In the genomic region with DNA sequence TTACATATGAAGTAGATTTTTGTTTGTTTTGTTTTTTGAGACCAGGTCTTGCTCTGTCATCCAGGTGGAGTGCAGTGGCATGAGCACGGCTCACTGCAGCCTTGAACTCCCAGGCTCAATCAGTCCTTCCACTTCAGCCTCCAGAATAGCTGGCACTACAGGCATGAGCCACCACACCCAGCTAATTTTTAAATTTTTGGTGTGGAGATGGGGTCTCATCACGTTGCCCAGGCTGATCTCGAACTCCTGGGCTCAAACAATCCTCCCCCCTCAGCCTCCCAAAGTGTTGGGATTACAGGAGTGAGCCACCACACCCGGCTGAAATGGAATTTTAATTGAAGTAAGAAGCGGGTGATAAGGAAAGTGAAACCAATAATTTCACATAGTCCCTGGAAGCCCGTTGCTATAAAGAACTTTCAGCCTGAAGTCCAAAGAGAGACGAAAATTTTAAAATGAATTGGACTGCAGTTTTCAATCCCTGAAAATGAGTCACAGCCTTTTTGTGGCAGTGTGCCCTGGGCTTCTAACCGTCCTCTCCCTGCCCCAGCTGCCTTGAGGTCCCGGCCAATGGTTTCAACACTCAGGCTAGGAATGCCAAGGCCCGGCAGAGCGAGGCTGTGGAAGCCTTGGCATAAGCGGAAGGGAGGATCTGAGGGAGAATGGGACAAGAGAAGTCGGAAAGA, we compare ENCODE assay signal across 9 cellular contexts. TPM values are rescaled to one million over a fixed set of nuclear protein-coding genes. Genes with fewer than 3 reads are reported as not detected.
DNase-seq lines count a peak whose midpoint lies in the region; ATAC-seq and TF ChIP-seq lines count a peak whose summit lies in the region.
"Had no signal": no experiment of that assay in that cellular context is flagged by ENCODE, and none has a peak within 500 bp of the region (broad histone marks: within the 10 kb centered on the region; RNA-seq: fewer than 3 reads in every experiment).

No MANE protein-coding gene starts in this region.

- H3K4me1 Mint-ChIP-seq in osteocyte (ENCODE audit: unreplicated experiment): peaks cover 39% of the 10 kb centered on the region
- peaks cover 14% of the 10 kb centered on the region for H3K4me1 Mint-ChIP-seq in activated CD4-positive, alpha-beta T cell treated with anti-CD3 and anti-CD28 coated beads, Interleukin-2, amount 10 ng/mL, durations not matched to agents 7 days and 5 days

- H3K27me3 Mint-ChIP-seq in osteocyte (ENCODE audit: unreplicated experiment): peaks cover 2% of the 10 kb centered on the region
- H3K27me3 Mint-ChIP-seq in activated CD4-positive, alpha-beta T cell treated with anti-CD3 and anti-CD28 coated beads, Interleukin-2, amount 10 ng/mL, durations not matched to agents 7 days and 5 days: peaks cover 21% of the 10 kb centered on the region

- in situ Hi-C loops in Panc1 (cut with HindIII; ENCODE audit: low pct_unique_long_range_greater_than_20kb, low sequenced_read_pairs): no loop called here

- peak overlapping the region; percentile 46 for H3K4me3 Mint-ChIP-seq in osteocyte (ENCODE audit: unreplicated experiment)
- H3K4me3 Mint-ChIP-seq in activated CD4-positive, alpha-beta T cell treated with anti-CD3 and anti-CD28 coated beads, Interleukin-2, amount 10 ng/mL, durations not matched to agents 7 days and 5 days: no peak overlapping the region
- H3K4me3 Mint-ChIP-seq: activated CD8-positive, alpha-beta T cell treated with anti-CD3 and anti-CD28 coated beads, Interleukin-2, amount 10 ng/mL, durations not matched to agents 7 days and 5 days had no signal

- H3K36me3 Mint-ChIP-seq in osteocyte (ENCODE audit: unreplicated experiment): no peaks in the 10 kb centered on the region
- H3K36me3 Mint-ChIP-seq in activated CD4-positive, alpha-beta T cell treated with anti-CD3 and anti-CD28 coated beads, Interleukin-2, amount 10 ng/mL, durations not matched to agents 7 days and 5 days (ENCODE audit: low read depth): no peaks in the 10 kb centered on the region

- intact Hi-C loops in Panc1 (cut with micrococcal nuclease; ENCODE audit: unreplicated experiment): no loop called here
- intact Hi-C loops in esophagus squamous epithelium (cut with DNase I): no loop called here

- TF ChIP-seq POLR2A in esophagus squamous epithelium (IDR thresholded peaks at IDR 0.05): no peak

- CTCF ChIA-PET in Panc1 (lab: Charles Lee): no interaction called here
- CTCF ChIA-PET in activated CD4-positive, alpha-beta T cell treated with anti-CD3 and anti-CD28 coated beads, Interleukin-2, amount 10 ng/mL, durations not matched to agents 7 days and 5 days (lab: Charles Lee): interaction anchor here (0.7 to 1.2 kb wide), 2 partner anchors 9 to 56 kb away, joined by 3 to 6 read pairs; no protein-coding TSS in a partner anchor

- H3K4me3 ChIP-seq in Panc1 (ENCODE audit: low read depth in 2 of 2, low read length in 2 of 2) (peak overlapping the region; percentile 8 to 45), esophagus squamous epithelium (peak overlapping the region; percentile 8 to 58 (median 34))

- H3K27me3 ChIP-seq in Panc1 (ENCODE audit: control insufficient read depth, insufficient read depth, low read length): no peaks in the 10 kb centered on the region
- H3K27me3 ChIP-seq in esophagus squamous epithelium: no peaks in the 10 kb centered on the region

- peak overlapping the region; percentile 88 for H3K27ac ChIP-seq in Panc1 (ENCODE audit: low read length)
- peak overlapping the region; percentile 88 to 95 (median 91) for H3K27ac ChIP-seq in esophagus squamous epithelium

- peak overlapping the region; percentile 92 for H3K27ac Mint-ChIP-seq in osteocyte (ENCODE audit: unreplicated experiment)
- no peak overlapping the region for H3K27ac Mint-ChIP-seq in activated CD4-positive, alpha-beta T cell treated with anti-CD3 and anti-CD28 coated beads, Interleukin-2, amount 10 ng/mL, durations not matched to agents 7 days and 5 days
- H3K27ac Mint-ChIP-seq: activated CD8-positive, alpha-beta T cell treated with anti-CD3 and anti-CD28 coated beads, Interleukin-2, amount 10 ng/mL, durations not matched to agents 7 days and 5 days had no signal

- H3K4me1 ChIP-seq in Panc1 (ENCODE audit: control insufficient read depth, insufficient read depth, low read length): peaks cover 38% of the 10 kb centered on the region
- H3K4me1 ChIP-seq in esophagus squamous epithelium: peaks cover 52 to 76% (median 61%) of the 10 kb centered on the region in 3 donors

- WGBS in esophagus squamous epithelium, 2 donors: 19 to 21% methylated on average over 12 to 13 of the region's 13 CpGs

- DNase-seq in AG08396 (ENCODE audit: low spot score) (peak; percentile 91), Panc1 (ENCODE audit: low read depth, low spot score) (no peak), esophagus squamous epithelium (lab: John Stamatoyannopoulos, UW) (peak; percentile 8), osteocyte (ENCODE audit: extremely low spot score, unreplicated experiment) (peak; percentile 85), NCI-H345 (lab: John Stamatoyannopoulos, UW) (no peak)
- DNase-seq in activated CD4-positive, alpha-beta T cell treated with anti-CD3 and anti-CD28 coated beads, Interleukin-2, amount 10 ng/mL, durations not matched to agents 7 days and 5 days: no peak
- DNase-seq: activated CD8-positive, alpha-beta T cell treated with anti-CD3 and anti-CD28 coated beads, Interleukin-2, amount 10 ng/mL, durations not matched to agents 7 days and 5 days had no signal

- H3K9me3 Mint-ChIP-seq in osteocyte (ENCODE audit: unreplicated experiment): no peaks in the 10 kb centered on the region
- no peaks in the 10 kb centered on the region for H3K9me3 Mint-ChIP-seq in activated CD4-positive, alpha-beta T cell treated with anti-CD3 and anti-CD28 coated beads, Interleukin-2, amount 10 ng/mL, durations not matched to agents 7 days and 5 days

- no TSS peak for BruUV-seq in Panc1 (replicated peaks; lab: Mats Ljungman, UMichigan)

- TF ChIP-seq CTCF in Panc1 (IDR thresholded peaks at IDR 0.05) (no peak), esophagus squamous epithelium (IDR thresholded peaks at IDR 0.05) (no peak), osteocyte (IDR thresholded peaks at IDR 0.05) (no peak)

- H3K36me3 ChIP-seq in Panc1 (ENCODE audit: control insufficient read depth, insufficient read depth, low read length) (no peaks in the 10 kb centered on the region), esophagus squamous epithelium (no peaks in the 10 kb centered on the region)

- H3K9me3 ChIP-seq in Panc1 (ENCODE audit: control insufficient read depth, insufficient read depth, low read depth, low read length) (no peaks in the 10 kb centered on the region), esophagus squamous epithelium (no peaks in the 10 kb centered on the region)

- ATAC-seq in Panc1 (peak; percentile 78), HG02798 (IDR thresholded peaks at IDR 0.05; ENCODE audit: poor library complexity, unreplicated experiment) (no peak), GM21381 (IDR thresholded peaks at IDR 0.05; ENCODE audit: unreplicated experiment) (no peak)
- ATAC-seq: activated CD8-positive, alpha-beta T cell treated with anti-CD3 and anti-CD28 coated beads, Interleukin-2, amount 10 ng/mL, durations not matched to agents 7 days and 5 days had no signal

- POLR2A ChIA-PET in Panc1 (lab: Charles Lee): interaction anchor here (0.6 kb wide), 1 partner anchor 35 kb away, joined by 3 read pairs; no protein-coding TSS in a partner anchor
- POLR2A ChIA-PET in activated CD4-positive, alpha-beta T cell treated with anti-CD3 and anti-CD28 coated beads, Interleukin-2, amount 10 ng/mL, durations not matched to agents 7 days and 5 days (lab: Charles Lee): interaction anchor here (0.6 kb wide), 1 partner anchor 352 kb away, joined by 3 read pairs; no protein-coding TSS in a partner anchor

RNA-seq across cellular contexts. Expression of a gene that starts 0.8 kb away (rescaled TPM):
- total RNA-seq in Panc1 (2021; ENCODE audit: unreplicated experiment) (1.8 TPM), esophagus squamous epithelium (10 to 100 TPM; 50.1 to 90.1 (median 67.9) TPM), osteocyte (not detected in 2 replicates)
- 0.33 TPM for polyA plus RNA-seq in Panc1 (2012; ENCODE audit: insufficient read length)
- total RNA-seq in activated CD4-positive, alpha-beta T cell treated with anti-CD3 and anti-CD28 coated beads, Interleukin-2, amount 10 ng/mL, durations not matched to agents 7 days and 5 days: not detected
- total RNA-seq: activated CD8-positive, alpha-beta T cell treated with anti-CD3 and anti-CD28 coated beads, Interleukin-2, amount 10 ng/mL, durations not matched to agents 7 days and 5 days had no signal

RNA-seq across cellular contexts. Expression of a gene that starts 25.8 kb away (rescaled TPM):
- 1.2 TPM for total RNA-seq in Panc1 (2021; ENCODE audit: unreplicated experiment)
- 1.4 TPM for polyA plus RNA-seq in Panc1 (2012; ENCODE audit: insufficient read length)
- total RNA-seq in esophagus squamous epithelium: 10 to 100 TPM in 3 of 4 donors, 1 to 10 TPM in 1; 9.0 to 26.8 (median 13.5) TPM
- total RNA-seq in osteocyte: 0.55 and 0.73 TPM in 2 replicates
- not detected for total RNA-seq in activated CD4-positive, alpha-beta T cell treated with anti-CD3 and anti-CD28 coated beads, Interleukin-2, amount 10 ng/mL, durations not matched to agents 7 days and 5 days
- total RNA-seq: activated CD8-positive, alpha-beta T cell treated with anti-CD3 and anti-CD28 coated beads, Interleukin-2, amount 10 ng/mL, durations not matched to agents 7 days and 5 days had no signal

RNA-seq across cellular contexts. Expression of a gene that starts 33.0 kb away (rescaled TPM):
- total RNA-seq in Panc1 (2021; ENCODE audit: unreplicated experiment) (151 TPM), esophagus squamous epithelium (10 to 100 TPM; 40.2 to 74.9 (median 58.4) TPM), osteocyte (59.6 and 75.2 TPM in 2 replicates)
- 102 TPM for polyA plus RNA-seq in Panc1 (2012; ENCODE audit: insufficient read length)
- total RNA-seq in activated CD4-positive, alpha-beta T cell treated with anti-CD3 and anti-CD28 coated beads, Interleukin-2, amount 10 ng/mL, durations not matched to agents 7 days and 5 days: 1 to 10 TPM; 6.5 to 7.4 TPM

RNA-seq across cellular contexts. Expression of a gene that starts 44.7 kb away (rescaled TPM):
- total RNA-seq in Panc1 (2021; ENCODE audit: unreplicated experiment): 0.69 TPM
- 0.63 TPM for polyA plus RNA-seq in Panc1 (2012; ENCODE audit: insufficient read length)
- total RNA-seq in esophagus squamous epithelium: 10 to 100 TPM in 1 of 4 donors, 1 to 10 TPM in 3; 2.9 to 11.1 (median 4.6) TPM
- 2.1 and 2.9 TPM in 2 replicates for total RNA-seq in osteocyte
- total RNA-seq in activated CD4-positive, alpha-beta T cell treated with anti-CD3 and anti-CD28 coated beads, Interleukin-2, amount 10 ng/mL, durations not matched to agents 7 days and 5 days: under 1 TPM; 0.40 to 0.50 TPM

Comparison
In these comparisons a context has a peak if more than half of its experiments do, and no peak if none do; other contexts are left out.
1. DNase-seq: peak in AG08396 (single experiment), esophagus squamous epithelium (single experiment) and osteocyte (single experiment); none in Panc1 (single experiment), activated CD4-positive, alpha-beta T cell treated with anti-CD3 and anti-CD28 coated beads, Interleukin-2, amount 10 ng/mL, durations not matched to agents 7 days and 5 days (single experiment) and NCI-H345 (single experiment).
2. RNA of a gene that starts 0.8 kb away (total RNA-seq): 50.1 to 90.1 TPM in esophagus squamous epithelium; 1.8 TPM in Panc1 (single experiment), not detected in osteocyte and not detected in activated CD4-positive, alpha-beta T cell treated with anti-CD3 and anti-CD28 coated beads, Interleukin-2, amount 10 ng/mL, durations not matched to agents 7 days and 5 days; every median in the first group is over 10 times any median in the second.